8 cellular contexts compared by ENCODE assay signal in the genomic region with DNA sequence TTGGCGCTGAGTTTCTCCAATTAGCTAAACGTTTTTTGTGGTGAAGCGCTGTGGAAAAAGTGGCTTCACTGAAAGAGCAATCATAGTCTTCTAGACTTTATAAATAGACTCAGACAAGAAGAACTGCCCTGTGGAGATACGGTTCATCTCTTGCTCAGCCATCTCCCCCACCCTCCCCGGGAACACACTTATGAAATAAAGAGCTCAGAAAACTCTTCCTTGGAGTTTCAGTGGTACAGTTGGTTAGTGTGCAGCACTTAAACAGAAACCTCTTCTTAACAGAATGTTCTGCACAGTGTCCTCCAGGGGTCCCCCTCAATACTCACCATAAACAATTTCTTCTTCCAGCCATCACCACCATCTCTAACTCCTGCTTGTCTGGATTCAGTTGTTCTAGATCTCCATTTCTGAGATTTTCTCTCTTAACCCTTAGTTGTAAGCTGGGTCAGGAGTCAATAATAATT.
A peak's percentile ranks its signal among the peaks of the same experiment; 100 is the strongest.
DNase-seq lines count a peak whose midpoint lies in the region; ATAC-seq and TF ChIP-seq lines count a peak whose summit lies in the region.

No MANE protein-coding gene starts in this region.

- in situ Hi-C loops in ACHN (cut with HindIII; ENCODE audit: low pct_ligation_motif_present, low pct_unique_long_range_greater_than_20kb, low sequenced_read_pairs): no loop called here

- no peak overlapping the region for H3K27ac Mint-ChIP-seq in activated naive CD4-positive, alpha-beta T cell treated with anti-CD3 and anti-CD28 coated beads, Interleukin-2, amount 10 ng/mL, durations not matched to agents 7 days and 5 days
- H3K27ac Mint-ChIP-seq in activated naive CD4-positive, alpha-beta T cell treated with anti-CD3 and anti-CD28 coated beads for 36 hours: no peak overlapping the region

- peaks cover 18% of the 10 kb centered on the region for H3K4me1 ChIP-seq in vagina

- H3K27me3 Mint-ChIP-seq in activated naive CD4-positive, alpha-beta T cell treated with anti-CD3 and anti-CD28 coated beads, Interleukin-2, amount 10 ng/mL, durations not matched to agents 7 days and 5 days: no peaks in the 10 kb centered on the region
- no peaks in the 10 kb centered on the region for H3K27me3 Mint-ChIP-seq in activated naive CD4-positive, alpha-beta T cell treated with anti-CD3 and anti-CD28 coated beads for 36 hours (ENCODE audit: low read depth)

- ATAC-seq in HG03135 (IDR thresholded peaks at IDR 0.05; ENCODE audit: unreplicated experiment): peak; percentile 95
- peak; percentile 65 for ATAC-seq in stimulated activated naive CD8-positive, alpha-beta T cell treated with anti-CD3 and anti-CD28 coated beads, Interleukin-15, Interleukin-2, amounts not matched to agents 100 U/mL and 50 U/mL, for 24 hours

- peaks cover 16% of the 10 kb centered on the region for H3K36me3 Mint-ChIP-seq in activated naive CD4-positive, alpha-beta T cell treated with anti-CD3 and anti-CD28 coated beads, Interleukin-2, amount 10 ng/mL, durations not matched to agents 7 days and 5 days
- H3K36me3 Mint-ChIP-seq in activated naive CD4-positive, alpha-beta T cell treated with anti-CD3 and anti-CD28 coated beads for 36 hours (ENCODE audit: low read depth): peaks cover 3% of the 10 kb centered on the region

- CTCF ChIA-PET in activated naive CD4-positive, alpha-beta T cell treated with anti-CD3 and anti-CD28 coated beads, Interleukin-2, amount 10 ng/mL, durations not matched to agents 7 days and 5 days (lab: Charles Lee): no interaction called here
- CTCF ChIA-PET in activated naive CD4-positive, alpha-beta T cell treated with anti-CD3 and anti-CD28 coated beads for 36 hours (lab: Charles Lee): interaction anchor here (1.2 to 1.9 kb wide), 2 partner anchors 10 to 12 kb away, joined by 4 to 5 read pairs; no protein-coding TSS in a partner anchor

- H3K27ac ChIP-seq in vagina: no peak overlapping the region

- intact Hi-C loops in activated naive CD4-positive, alpha-beta T cell treated with anti-CD3 and anti-CD28 coated beads for 36 hours (cut with micrococcal nuclease): no loop called here
- intact Hi-C loops in vagina (cut with DNase I): no loop called here

- no peaks in the 10 kb centered on the region for H3K27me3 ChIP-seq in vagina

- H3K4me1 Mint-ChIP-seq in activated naive CD4-positive, alpha-beta T cell treated with anti-CD3 and anti-CD28 coated beads, Interleukin-2, amount 10 ng/mL, durations not matched to agents 7 days and 5 days: peaks cover 21% of the 10 kb centered on the region
- peaks cover 10% of the 10 kb centered on the region for H3K4me1 Mint-ChIP-seq in activated naive CD4-positive, alpha-beta T cell treated with anti-CD3 and anti-CD28 coated beads for 36 hours (ENCODE audit: low read depth)

- H3K4me3 ChIP-seq in cardiac fibroblast (replicated peaks in 1 of 2; ENCODE audit: low read depth in 2 of 2, low read length in 2 of 2) (no peak overlapping the region), vagina (no peak overlapping the region)

- peaks cover 3% of the 10 kb centered on the region for H3K9me3 Mint-ChIP-seq in activated naive CD4-positive, alpha-beta T cell treated with anti-CD3 and anti-CD28 coated beads, Interleukin-2, amount 10 ng/mL, durations not matched to agents 7 days and 5 days
- H3K9me3 Mint-ChIP-seq in activated naive CD4-positive, alpha-beta T cell treated with anti-CD3 and anti-CD28 coated beads for 36 hours: no peaks in the 10 kb centered on the region

- peak; percentile 39 for DNase-seq in activated naive CD4-positive, alpha-beta T cell treated with anti-CD3 and anti-CD28 coated beads, Interleukin-2, amount 10 ng/mL, durations not matched to agents 7 days and 5 days
- no peak for DNase-seq in activated naive CD4-positive, alpha-beta T cell treated with anti-CD3 and anti-CD28 coated beads for 36 hours
- DNase-seq in cardiac fibroblast (ENCODE audit: low read depth in 2 of 2) (peak; percentile 23 to 31), ACHN (no peak), NCI-H748 treated with DMSO at 0.1 percent for 48 hours (lab: John Stamatoyannopoulos, UW) (no peak), vagina (ENCODE audit: extremely low spot score in 2 of 2) (no peak)
- no peak for DNase-seq in stimulated activated naive CD8-positive, alpha-beta T cell treated with anti-CD3 and anti-CD28 coated beads, Interleukin-15, Interleukin-2, amounts not matched to agents 100 U/mL and 50 U/mL, for 24 hours

- no peaks in the 10 kb centered on the region for H3K9me3 ChIP-seq in vagina

- H3K36me3 ChIP-seq in vagina: peaks cover 0 to 4% of the 10 kb centered on the region in 2 donors

- TF ChIP-seq POLR2A in vagina (IDR thresholded peaks at IDR 0.05): no peak

- no peak overlapping the region for H3K4me3 Mint-ChIP-seq in activated naive CD4-positive, alpha-beta T cell treated with anti-CD3 and anti-CD28 coated beads, Interleukin-2, amount 10 ng/mL, durations not matched to agents 7 days and 5 days
- H3K4me3 Mint-ChIP-seq in activated naive CD4-positive, alpha-beta T cell treated with anti-CD3 and anti-CD28 coated beads for 36 hours: no peak overlapping the region

- TF ChIP-seq CTCF in cardiac fibroblast (IDR thresholded peaks at IDR 0.05; ENCODE audit: low read depth, low read length) (peak; percentile 9), vagina (IDR thresholded peaks at IDR 0.05) (no peak)

Comparison
In these comparisons a context has a peak if more than half of its experiments do, and no peak if none do; other contexts are left out.
1. DNase-seq: peak in activated naive CD4-positive, alpha-beta T cell treated with anti-CD3 and anti-CD28 coated beads, Interleukin-2, amount 10 ng/mL, durations not matched to agents 7 days and 5 days (single experiment) and cardiac fibroblast (2 of 2); none in activated naive CD4-positive, alpha-beta T cell treated with anti-CD3 and anti-CD28 coated beads for 36 hours (single experiment), stimulated activated naive CD8-positive, alpha-beta T cell treated with anti-CD3 and anti-CD28 coated beads, Interleukin-15, Interleukin-2, amounts not matched to agents 100 U/mL and 50 U/mL, for 24 hours (single experiment), ACHN (single experiment), NCI-H748 treated with DMSO at 0.1 percent for 48 hours (single experiment) and vagina (0 of 2).